31 cellular contexts compared by ENCODE assay signal in genomic region chr4:122346503-122346902, GRCh38. TPM values are rescaled to one million over a fixed set of nuclear protein-coding genes. Genes with fewer than 3 reads are reported as not detected.
DNase-seq lines count a peak whose midpoint lies in the region; ATAC-seq, FAIRE-seq and TF ChIP-seq lines count a peak whose summit lies in the region.
"Had no signal": no experiment of that assay in that cellular context is flagged by ENCODE, and none has a peak within 500 bp of the region (broad histone marks: within the 10 kb centered on the region; RNA-seq: fewer than 3 reads in every experiment).

No MANE protein-coding gene starts in this region.

- H3K27me3 ChIP-seq in HepG2 (ENCODE audit: control insufficient read depth in 1 of 2, insufficient read depth in 2 of 2, low read length in 2 of 2), result no peaks in the 10 kb centered on the region
- no peaks in the 10 kb centered on the region for H3K27me3 ChIP-seq in right lobe of liver
- H3K27me3 ChIP-seq in IMR-90 (ENCODE audit: control insufficient read depth, insufficient read depth, low read length), result no peaks in the 10 kb centered on the region
- H3K27me3 ChIP-seq in K562 (ENCODE audit: control insufficient read depth in 2 of 2, insufficient read depth in 2 of 2, low read length in 2 of 2), result no peaks in the 10 kb centered on the region
- no peaks in the 10 kb centered on the region for H3K27me3 ChIP-seq in upper lobe of left lung
- H3K27me3 ChIP-seq: BE2C, BLaER1 had no signal

- no peaks in the 10 kb centered on the region for H3K79me1 ChIP-seq in IMR-90 (ENCODE audit: low read depth in 1 of 2, low read length in 2 of 2)

- H3K9me1 ChIP-seq in IMR-90 (ENCODE audit: insufficient read depth, low read length) (0 out of 2 replicates have a peak, but pooled peaks cover 2% of the 10 kb centered on the region), K562 (ENCODE audit: control insufficient read depth, insufficient read depth, low read length) (no peaks in the 10 kb centered on the region)

- no peak overlapping the region for H2AK9ac ChIP-seq in IMR-90 (replicated peaks; ENCODE audit: low read depth, low read length, poor library complexity)

- H4K91ac ChIP-seq in IMR-90 (ENCODE audit: insufficient read depth, low read depth, low read length), result no peak overlapping the region

- no peak overlapping the region for H2AFZ ChIP-seq in HepG2 (ENCODE audit: low read length)
- H2AFZ ChIP-seq in IMR-90 (replicated peaks; ENCODE audit: low read length, poor library complexity), result no peak overlapping the region
- H2AFZ ChIP-seq in K562 (ENCODE audit: low read depth, low read length), result no peak overlapping the region

- intact Hi-C loops in HepG2 (cut with micrococcal nuclease; ENCODE audit: unreplicated experiment) (no loop called here), right lobe of liver (cut with DNase I) (no loop called here), IMR-90 (cut with micrococcal nuclease) (no loop called here), K562 (cut with micrococcal nuclease) (no loop called here)

- no peak for ATAC-seq in HepG2
- no peak for ATAC-seq in right lobe of liver
- ATAC-seq in IMR-90 (ENCODE audit: low read depth), result no peak
- ATAC-seq in K562, result no peak
- no peak for ATAC-seq in HG03135 (IDR thresholded peaks at IDR 0.05; ENCODE audit: unreplicated experiment)
- no peak for ATAC-seq in upper lobe of left lung (ENCODE audit: low FRiP score in 2 of 2)
- no peak for ATAC-seq in omental fat pad (ENCODE audit: low FRiP score)
- ATAC-seq: GM12878 had no signal

- no peaks in the 10 kb centered on the region for H3K4me1 ChIP-seq in HepG2 (ENCODE audit: insufficient read depth, low read length)
- H3K4me1 ChIP-seq in right lobe of liver, result no peaks in the 10 kb centered on the region
- peaks cover 2% of the 10 kb centered on the region; the same call in 1 of the 2 replicates for H3K4me1 ChIP-seq in IMR-90 (ENCODE audit: control insufficient read depth, insufficient read depth, low read length)
- no peaks in the 10 kb centered on the region for H3K4me1 ChIP-seq in K562 (replicated peaks in 1 of 2; ENCODE audit: control insufficient read depth in 2 of 2, insufficient read depth in 2 of 2, low read length in 2 of 2)
- no peaks in the 10 kb centered on the region for H3K4me1 ChIP-seq in upper lobe of left lung
- H3K4me1 ChIP-seq: BE2C, BLaER1 had no signal

- H3K4me2 ChIP-seq in HepG2 (ENCODE audit: low read depth, low read length) (no peak overlapping the region), IMR-90 (ENCODE audit: low read depth, low read length) (peak overlapping the region; percentile 42; the same call in 1 of the 2 replicates), K562 (ENCODE audit: insufficient read depth, low read length) (no peak overlapping the region)
- H3K4me2 ChIP-seq: BLaER1 had no signal

- no peak overlapping the region for H3K27ac ChIP-seq in HepG2 (ENCODE audit: extremely low read length, insufficient read depth, low read length)
- no peak overlapping the region for H3K27ac ChIP-seq in right lobe of liver
- no peak overlapping the region for H3K27ac ChIP-seq in IMR-90 (ENCODE audit: insufficient read depth, low read length)
- H3K27ac ChIP-seq in K562 (ENCODE audit: extremely low read depth, low read depth, low read length), result no peak overlapping the region
- H3K27ac ChIP-seq in upper lobe of left lung, result no peak overlapping the region
- H3K27ac ChIP-seq: 22Rv1, BLaER1 had no signal

- H3K4ac ChIP-seq in IMR-90 (ENCODE audit: low read depth, low read length), result no peak overlapping the region

- TF ChIP-seq POLR2A in HepG2 (IDR thresholded peaks at IDR 0.05; ENCODE audit: insufficient read depth in 1 of 2, low read depth in 2 of 2, low read length in 2 of 2) (no peak), right lobe of liver (IDR thresholded peaks at IDR 0.05) (no peak), IMR-90 (IDR thresholded peaks at IDR 0.05; ENCODE audit: low read depth, low read length) (no peak), K562 (conservative IDR thresholded peaks at IDR 0.05) (no peak), upper lobe of left lung (IDR thresholded peaks at IDR 0.05) (no peak)

- H2BK120ac ChIP-seq in IMR-90 (ENCODE audit: low read depth, low read length), result no peak overlapping the region

- H4K5ac ChIP-seq in IMR-90 (ENCODE audit: low read depth, low read length), result no peak overlapping the region

- TF ChIP-seq CTCF in HepG2 (CRISPR knock-in tag; IDR thresholded peaks at IDR 0.05) (no peak), right lobe of liver (IDR thresholded peaks at IDR 0.05) (no peak), IMR-90 (conservative IDR thresholded peaks at IDR 0.05; ENCODE audit: low read depth, low read length) (no peak), K562 (IDR thresholded peaks at IDR 0.05 in 2 of 3, conservative IDR thresholded peaks at IDR 0.05 in 1 of 3; ENCODE audit: insufficient read depth in 2 of 3, low read depth in 1 of 3, low read length in 3 of 3) (no peak), upper lobe of left lung (IDR thresholded peaks at IDR 0.05) (no peak), omental fat pad (IDR thresholded peaks at IDR 0.05) (no peak)

- in situ Hi-C loops in HepG2 (cut with HindIII; ENCODE audit: extremely low pct_ligation_motif_present, low pct_unique_long_range_greater_than_20kb) (no loop called here), IMR-90 (cut with MboI; ENCODE audit: low sequenced_read_pairs) (no loop called here), K562 (cut with MboI) (no loop called here)

- H2BK15ac ChIP-seq in IMR-90 (ENCODE audit: low read depth, low read length), result no peak overlapping the region

- no peak overlapping the region for H3K4me3 ChIP-seq in HepG2 (replicated peaks in 1 of 3; ENCODE audit: insufficient read depth in 1 of 3, low read depth in 2 of 3, low read length in 3 of 3)
- H3K4me3 ChIP-seq in right lobe of liver, result no peak overlapping the region
- no peak overlapping the region for H3K4me3 ChIP-seq in IMR-90 (ENCODE audit: insufficient read depth, low read depth, low read length)
- no peak overlapping the region for H3K4me3 ChIP-seq in K562
- H3K4me3 ChIP-seq in upper lobe of left lung, result no peak overlapping the region
- H3K4me3 ChIP-seq: BLaER1, GM12878 had no signal

- FAIRE-seq in HepG2 (lab: Jason Lieb, UNC) (no peak), K562 (lab: Jason Lieb, UNC) (no peak)
- FAIRE-seq: GM12878, GM12892, GM18507 had no signal

- no peak overlapping the region for H3K23ac ChIP-seq in IMR-90 (ENCODE audit: low read depth, low read length)

- no peaks in the 10 kb centered on the region for H3K9me3 ChIP-seq in HepG2 (ENCODE audit: low read length)
- H3K9me3 ChIP-seq in right lobe of liver, result no peaks in the 10 kb centered on the region
- no peaks in the 10 kb centered on the region for H3K9me3 ChIP-seq in IMR-90 (ENCODE audit: control insufficient read depth, insufficient read depth, low read length)
- H3K9me3 ChIP-seq in K562 (replicated peaks; ENCODE audit: control insufficient read depth, insufficient read depth, low read depth, low read length), result no peaks in the 10 kb centered on the region
- H3K9me3 ChIP-seq in upper lobe of left lung, result no peaks in the 10 kb centered on the region
- H3K9me3 ChIP-seq: BE2C, BLaER1 had no signal

- H2BK20ac ChIP-seq in IMR-90 (ENCODE audit: low read depth, low read length), result no peak overlapping the region

- DNase-seq in HepG2 (ENCODE audit: low spot score) (no peak), right lobe of liver (no peak), IMR-90 (no peak), K562 (ENCODE audit: extremely low read depth in 1 of 4, low spot score in 3 of 4) (no peak), upper lobe of left lung (no peak), omental fat pad (ENCODE audit: low spot score) (no peak)
- DNase-seq: ACHN; BE2C; C1 segment of cervical spinal cord; CD4-positive, alpha-beta memory T cell; CD4-positive, CD25-positive, alpha-beta regulatory T cell; CD8-positive, alpha-beta memory T cell; COR-L47; DMS 273 treated with DMSO at 0.1 percent for 48 hours; DMS153; DMS53; DMS79; DND-41; GDM1 had no signal

- no peak for TF ChIP-seq EP300 in HepG2 (IDR thresholded peaks at IDR 0.05; ENCODE audit: low read depth in 2 of 2, low read length in 2 of 2)
- no peak for TF ChIP-seq EP300 in HepG2 (CRISPR knock-in tag; IDR thresholded peaks at IDR 0.05; ENCODE audit: borderline replicate concordance)
- TF ChIP-seq EP300 in K562 (IDR thresholded peaks at IDR 0.05; ENCODE audit: low read length), result no peak
- TF ChIP-seq EP300 in upper lobe of left lung (IDR thresholded peaks at IDR 0.05), result no peak

- H3K14ac ChIP-seq in IMR-90 (replicated peaks; ENCODE audit: low read depth, low read length), result no peak overlapping the region

- H3K9ac ChIP-seq in HepG2 (ENCODE audit: insufficient read depth, low read depth, low read length) (no peak overlapping the region), IMR-90 (ENCODE audit: low read depth, low read length) (no peak overlapping the region), K562 (ENCODE audit: insufficient read depth in 1 of 2, low read depth in 2 of 2, low read length in 2 of 2) (no peak overlapping the region)
- H3K9ac ChIP-seq: BLaER1 had no signal

- no peak overlapping the region for H3K56ac ChIP-seq in IMR-90 (ENCODE audit: extremely low read depth, insufficient read depth, low read length)

- no peak overlapping the region for H2AK5ac ChIP-seq in IMR-90 (ENCODE audit: low read depth, low read length)

- CTCF ChIA-PET in HepG2 (lab: Yijun Ruan, JAX; ENCODE audit: low intra/inter-chr PET ratio, low total read pairs), result no interaction called here
- CTCF ChIA-PET in IMR-90 (lab: Yijun Ruan, JAX), result interaction anchor here (1.2 kb wide), 1 partner anchor 11 kb away, joined by 3 read pairs; no protein-coding TSS in a partner anchor
- CTCF ChIA-PET in K562 (lab: Yijun Ruan, JAX; ENCODE audit: low intra/inter-chr PET ratio), result no interaction called here

- 96% methylated on average over 5 of the region's 5 CpGs for WGBS in HepG2 (ENCODE audit: low lambda C conversion rate)
- 89% methylated on average over 5 of the region's 5 CpGs for WGBS in right lobe of liver (ENCODE audit: insufficient coverage, low coverage, low lambda C conversion rate, missing lambda C conversion rate)
- no CpG with 5 or more reads among the region's 5 CpGs for WGBS in IMR-90 (ENCODE audit: extremely low coverage in 2 of 2, insufficient read length in 1 of 2), 2 experiments
- WGBS in K562 (ENCODE audit: insufficient coverage, low coverage, missing lambda C conversion rate), result 81% methylated on average over 5 of the region's 5 CpGs
- WGBS in upper lobe of left lung, 2 donors, result 91 to 98% methylated on average over 5 of the region's 5 CpGs

- H3K79me2 ChIP-seq in HepG2 (ENCODE audit: insufficient read depth, low read length), result no peaks in the 10 kb centered on the region
- no peaks in the 10 kb centered on the region for H3K79me2 ChIP-seq in K562 (ENCODE audit: control insufficient read depth, insufficient read depth, low read length)

- TF ChIP-seq RAD21 in HepG2 (CRISPR knock-in tag; IDR thresholded peaks at IDR 0.05) (no peak), IMR-90 (IDR thresholded peaks at IDR 0.05; ENCODE audit: low read length) (no peak), K562 (CRISPR knock-in tag; conservative IDR thresholded peaks at IDR 0.05 in 1 of 2, IDR thresholded peaks at IDR 0.05 in 1 of 2) (no peak)

- BruUV-seq in HepG2 (replicated peaks; lab: Mats Ljungman, UMichigan), result no TSS peak
- BruUV-seq in IMR-90 (replicated peaks; lab: Mats Ljungman, UMichigan), result no TSS peak
- no TSS peak for BruUV-seq in K562 (replicated peaks; lab: Mats Ljungman, UMichigan)

- POLR2A ChIA-PET in HepG2 (lab: Yijun Ruan, JAX) (no interaction called here), IMR-90 (lab: Charles Lee; ENCODE audit: unreplicated experiment) (no interaction called here), K562 (lab: Yijun Ruan, JAX) (no interaction called here)

- no peaks in the 10 kb centered on the region for H4K20me1 ChIP-seq in HepG2 (ENCODE audit: insufficient read depth, low read length)
- H4K20me1 ChIP-seq in IMR-90 (ENCODE audit: insufficient read depth, low read length), result no peaks in the 10 kb centered on the region; the same call in 1 of the 2 replicates
- no peaks in the 10 kb centered on the region for H4K20me1 ChIP-seq in K562 (replicated peaks; ENCODE audit: control insufficient read depth, insufficient read depth, low read length)
- H4K20me1 ChIP-seq: BLaER1 had no signal

- H4K8ac ChIP-seq in IMR-90 (ENCODE audit: low read depth in 2 of 2, low read length in 2 of 2), result no peak overlapping the region

- H3K18ac ChIP-seq in IMR-90 (ENCODE audit: low read depth, low read length), result no peak overlapping the region

- no peak overlapping the region for H2BK5ac ChIP-seq in IMR-90 (ENCODE audit: low read depth, low read length, poor library complexity, severe bottlenecking)

- peaks cover 4 to 23% of the 10 kb centered on the region in 2 experiments; a peak in 4 of 5 replicates for H3K36me3 ChIP-seq in HepG2 (replicated peaks in 1 of 2; ENCODE audit: control insufficient read depth in 1 of 2, insufficient read depth in 2 of 2, low read length in 2 of 2)
- H3K36me3 ChIP-seq in right lobe of liver, result peaks cover 0 to 49% (median 15%) of the 10 kb centered on the region in 4 donors
- H3K36me3 ChIP-seq in IMR-90 (ENCODE audit: control insufficient read depth, insufficient read depth, low read length), result peaks cover 20% of the 10 kb centered on the region
- peaks cover 15% of the 10 kb centered on the region for H3K36me3 ChIP-seq in K562 (ENCODE audit: control insufficient read depth, insufficient read depth, low read length)
- H3K36me3 ChIP-seq in upper lobe of left lung, result peaks cover 23 to 83% (median 35%) of the 10 kb centered on the region in 4 donors

- dilution Hi-C loops in IMR-90 (cut with HindIII; ENCODE audit: low sequenced_read_pairs, unreplicated experiment), result no loop called here

RNA-seq across cellular contexts. Expression of gene ADAD1, which starts 32.3 kb away (rescaled TPM):
- total RNA-seq in HepG2 (2016; rRNA removed; fragmentation: Illumina TruSeq; extraction: Trizol) (not detected in 2 replicates), right lobe of liver (not detected), IMR-90 (2012; rRNA removed) (not detected in 2 replicates), K562 (2014; rRNA removed) (not detected in 2 replicates), K562 (2014; rRNA removed; fragmentation: Illumina TruSeq; extraction: Trizol) (not detected in 2 replicates), K562 (2015; rRNA removed; fragmentation: Illumina TruSeq; extraction: Trizol) (not detected in 2 replicates), K562 (2021) (not detected in 2 replicates), upper lobe of left lung (not detected), omental fat pad (not detected)
- not detected in 2 replicates for total RNA-seq in HepG2 (2016; cell fraction: cytosol; rRNA removed; fragmentation: Illumina TruSeq; extraction: Trizol; ENCODE audit: low read depth)
- not detected in 2 replicates for total RNA-seq in HepG2 (2016; cell fraction: insoluble cytoplasmic fraction; rRNA removed; fragmentation: Illumina TruSeq; extraction: Trizol)
- total RNA-seq in HepG2 (2016; cell fraction: membrane; rRNA removed; fragmentation: Illumina TruSeq; extraction: Trizol), result not detected in 2 replicates
- total RNA-seq in HepG2 (2016; cell fraction: nucleus; rRNA removed; fragmentation: Illumina TruSeq; extraction: Trizol), result not detected in 2 replicates
- polyA plus RNA-seq in HepG2 (2011; rRNA removed) (not detected in 2 replicates), IMR-90 (2012; rRNA removed) (not detected in 2 replicates), K562 (2011; rRNA removed) (not detected in 2 replicates), K562 (2014; fragmentation: Illumina TruSeq; extraction: Trizol) (not detected in 2 replicates), K562 (2014; fragmentation: Nextera tagmentation; extraction: Ambion mirVana) (not detected), K562 (2014; rRNA removed) (not detected in 2 replicates)
- polyA plus RNA-seq in HepG2 (2011; cell fraction: cytosol; rRNA removed), result not detected in 2 replicates
- not detected in 2 replicates for polyA plus RNA-seq in HepG2 (2011; cell fraction: nucleus; rRNA removed)
- polyA plus RNA-seq in HepG2 (2012), result not detected in 2 replicates
- polyA plus RNA-seq in HepG2 (2016; cell fraction: cytosol; fragmentation: Illumina TruSeq; extraction: Trizol; ENCODE audit: low read depth), result not detected in 2 replicates
- polyA plus RNA-seq in HepG2 (2016; cell fraction: insoluble cytoplasmic fraction; fragmentation: Illumina TruSeq; extraction: Trizol; ENCODE audit: low read depth), result not detected in 2 replicates
- not detected in 2 replicates for polyA plus RNA-seq in HepG2 (2016; cell fraction: membrane; fragmentation: Illumina TruSeq; extraction: Trizol; ENCODE audit: low read depth)
- not detected in 2 replicates for polyA plus RNA-seq in HepG2 (2016; cell fraction: nucleus; fragmentation: Illumina TruSeq; extraction: Trizol; ENCODE audit: insufficient read depth, low read depth)
- polyA minus RNA-seq in HepG2 (2011; rRNA and poly(A)+ RNA removed; ENCODE audit: low replicate concordance), result not detected in 2 replicates
- not detected in 2 replicates for polyA minus RNA-seq in HepG2 (2011; cell fraction: cytosol; rRNA and poly(A)+ RNA removed)
- polyA minus RNA-seq in HepG2 (2011; cell fraction: nucleus; rRNA and poly(A)+ RNA removed), result not detected in 2 replicates
- polyA plus RNA-seq in IMR-90 (2012; cell fraction: cytosol; rRNA removed), result not detected in 2 replicates
- not detected in 2 replicates for polyA plus RNA-seq in IMR-90 (2012; cell fraction: nucleus; rRNA removed; ENCODE audit: low replicate concordance)
- total RNA-seq in K562 (2011; cell fraction: chromatin; rRNA removed; ENCODE audit: low replicate concordance), result not detected in 2 replicates
- total RNA-seq in K562 (2011; cell fraction: nucleolus; rRNA removed), result not detected in 2 replicates
- total RNA-seq in K562 (2011; cell fraction: nucleoplasm; rRNA removed), result not detected in 2 replicates
- not detected in 2 replicates for polyA plus RNA-seq in K562 (2011; cell fraction: cytosol; rRNA removed)
- not detected in 2 replicates for polyA plus RNA-seq in K562 (2011; cell fraction: nucleus; rRNA removed)
- polyA plus RNA-seq in K562 (2012), result not detected in 2 replicates
- not detected in 2 replicates for polyA minus RNA-seq in K562 (2011; rRNA and poly(A)+ RNA removed)
- not detected in 2 replicates for polyA minus RNA-seq in K562 (2011; cell fraction: cytosol; rRNA and poly(A)+ RNA removed)
- not detected in 2 replicates for polyA minus RNA-seq in K562 (2011; cell fraction: nucleus; rRNA and poly(A)+ RNA removed)
- total RNA-seq: A172; A673; CD4-positive, alpha-beta memory T cell; CD4-positive, CD25-positive, alpha-beta regulatory T cell; CD8-positive, alpha-beta memory T cell; Daoy; G401; GM12878 had no signal
- polyA plus RNA-seq: AG04450; CD14-positive monocyte; CD4-positive, alpha-beta memory T cell; CD4-positive, CD25-positive, alpha-beta regulatory T cell; CD8-positive, alpha-beta memory T cell; GM12878 had no signal

Comparison
In these comparisons a context has a peak if more than half of its experiments do, and no peak if none do; other contexts are left out.
1. Of the 241 proteins assayed by ChIP-seq in both HepG2 and K562: peak only in HepG2: none; only in K562: MAFG; in both: MAFF and MAFK; in neither: 238.